8 cellular contexts compared by ENCODE assay signal in genomic region chr16:70381604-70382342, GRCh38. TPM values are rescaled to one million over a fixed set of nuclear protein-coding genes. Genes with fewer than 3 reads are reported as not detected.
DNase-seq lines count a peak whose midpoint lies in the region; ATAC-seq and TF ChIP-seq lines count a peak whose summit lies in the region.

No MANE protein-coding gene starts in this region.

- peaks cover 21 to 74% (median 56%) of the 10 kb centered on the region in 11 experiments for H3K36me3 ChIP-seq in BLaER1 treated with 17β-estradiol and CSF1 and Interleukin-3, amounts not matched to agents 10 nM and 100 nM
- H3K36me3 ChIP-seq in body of pancreas (replicated peaks in 1 of 2; ENCODE audit: insufficient read depth in 1 of 2, low read depth in 2 of 2) (no peaks in the 10 kb centered on the region), lung (ENCODE audit: control insufficient read depth in 2 of 2, insufficient read depth in 2 of 2, low read length in 2 of 2) (peaks cover 0 to 2% of the 10 kb centered on the region in 2 donors), urinary bladder (ENCODE audit: insufficient read depth) (no peaks in the 10 kb centered on the region)

- H4K20me1 ChIP-seq in BLaER1 treated with 17β-estradiol and CSF1 and Interleukin-3, amounts not matched to agents 10 nM and 100 nM: peaks cover 0 to 31% (median 15%) of the 10 kb centered on the region in 11 experiments; a peak in 12 of 22 replicates

- ATAC-seq in HG03025 (IDR thresholded peaks at IDR 0.05; ENCODE audit: low FRiP score, unreplicated experiment) (peak; percentile 2), body of pancreas (peak; percentile 22), lung (ENCODE audit: insufficient read depth, low FRiP score) (peak; percentile 10), GM21390 (IDR thresholded peaks at IDR 0.05; ENCODE audit: unreplicated experiment) (no peak)

- no peak for TF ChIP-seq CTCF in body of pancreas (IDR thresholded peaks at IDR 0.05)
- no peak for TF ChIP-seq CTCF in lung (IDR thresholded peaks at IDR 0.05; ENCODE audit: control extremely low read depth, extremely low read depth)

- peak overlapping the region; percentile 84 to 100 (median 96) for H3K4me2 ChIP-seq in BLaER1 treated with 17β-estradiol and CSF1 and Interleukin-3, amounts not matched to agents 10 nM and 100 nM

- 15 to 62% methylated on average over 13 to 47 of the region's 47 CpGs for WGBS in body of pancreas, 2 donors
- WGBS in lung, 2 donors: 14 to 20% methylated on average over 47 of the region's 47 CpGs
- 17% methylated on average over 47 of the region's 47 CpGs for WGBS in urinary bladder

- H3K27ac ChIP-seq in BLaER1 treated with 17β-estradiol and CSF1 and Interleukin-3, amounts not matched to agents 10 nM and 100 nM: peak overlapping the region in 10 of 11 experiments; percentile 9 to 95 (median 90); a peak in 19 of 22 replicates
- H3K27ac ChIP-seq in body of pancreas (peak overlapping the region in 3 of 4 donors; percentile 28 to 83 (median 73)), lung (ENCODE audit: low read depth in 1 of 2, low read length in 1 of 2) (peak overlapping the region; percentile 46 to 87), urinary bladder (ENCODE audit: low read depth) (peak overlapping the region; percentile 35)

- H3K9ac ChIP-seq in BLaER1 treated with 17β-estradiol and CSF1 and Interleukin-3, amounts not matched to agents 10 nM and 100 nM: peak overlapping the region; percentile 52 to 95 (median 88)

- peaks cover 23 to 44% (median 28%) of the 10 kb centered on the region in 10 experiments for H3K4me1 ChIP-seq in BLaER1 treated with 17β-estradiol and CSF1 and Interleukin-3, amounts not matched to agents 10 nM and 100 nM
- peaks cover 26% of the 10 kb centered on the region for H3K4me1 ChIP-seq in body of pancreas
- H3K4me1 ChIP-seq in lung (ENCODE audit: control insufficient read depth in 2 of 2, insufficient read depth in 2 of 2, low read length in 2 of 2): peaks cover 2 to 7% of the 10 kb centered on the region in 2 donors
- H3K4me1 ChIP-seq in urinary bladder (ENCODE audit: insufficient read depth): no peaks in the 10 kb centered on the region

- H3K9me3 ChIP-seq in BLaER1 treated with 17β-estradiol and CSF1 and Interleukin-3, amounts not matched to agents 10 nM and 100 nM (replicated peaks in 1 of 11): no peaks in the 10 kb centered on the region
- no peaks in the 10 kb centered on the region for H3K9me3 ChIP-seq in body of pancreas
- no peaks in the 10 kb centered on the region for H3K9me3 ChIP-seq in lung (ENCODE audit: control insufficient read depth in 2 of 2, insufficient read depth in 1 of 2, low read length in 1 of 2)

- intact Hi-C loops in body of pancreas (cut with DNase I): no loop called here

- DNase-seq in body of pancreas (no peak), lung (ENCODE audit: low spot score) (no peak), NCI-H146 treated with DMSO at 0.1 percent for 48 hours (lab: John Stamatoyannopoulos, UW; ENCODE audit: unreplicated experiment) (no peak), iPS-NIHi7 (ENCODE audit: extremely low spot score) (no peak)

- H3K27me3 ChIP-seq in BLaER1 treated with 17β-estradiol and CSF1 and Interleukin-3, amounts not matched to agents 10 nM and 100 nM: no peaks in the 10 kb centered on the region
- H3K27me3 ChIP-seq in body of pancreas (no peaks in the 10 kb centered on the region), lung (ENCODE audit: control insufficient read depth, insufficient read depth) (no peaks in the 10 kb centered on the region)

- TF ChIP-seq POLR2A in body of pancreas (IDR thresholded peaks at IDR 0.05): peak; percentile 9 to 74 (median 70)

- peak overlapping the region; percentile 72 to 84 (median 77) for H3K4me3 ChIP-seq in BLaER1 treated with 17β-estradiol and CSF1 and Interleukin-3, amounts not matched to agents 10 nM and 100 nM
- H3K4me3 ChIP-seq in body of pancreas (peak overlapping the region; percentile 19 to 71), lung (peak overlapping the region; percentile 59), urinary bladder (ENCODE audit: low read depth, low read length) (peak overlapping the region; percentile 42)

RNA-seq across cellular contexts. Expression of gene DDX19A, which starts 35.1 kb away (rescaled TPM):
- 10 to 100 TPM; 18.1 to 24.1 TPM for total RNA-seq in body of pancreas
- 10 to 100 TPM; 27.3 to 38.7 TPM for total RNA-seq in lung
- 10 to 100 TPM; 18.9 to 27.4 TPM for polyA plus RNA-seq in lung
- 35.0 TPM for total RNA-seq in urinary bladder
- polyA plus RNA-seq in urinary bladder: 35.4 TPM

RNA-seq across cellular contexts. Expression of gene ST3GAL2, which starts 57.1 kb away (rescaled TPM):
- total RNA-seq in body of pancreas (10 to 100 TPM in 1 of 2 donors, 1 to 10 TPM in 1; 9.1 to 11.2 TPM), lung (10 to 100 TPM; 33.4 to 37.0 TPM), urinary bladder (30.5 TPM)
- polyA plus RNA-seq in lung (10 to 100 TPM in 1 of 2 donors, 1 to 10 TPM in 1; 8.4 to 27.5 TPM), urinary bladder (19.3 TPM)

Comparison
In these comparisons a context has a peak if more than half of its experiments do, and no peak if none do; other contexts are left out.
1. H3K27ac ChIP-seq: peak in every context shown above with its lines; median percentile 90 in BLaER1 treated with 17β-estradiol and CSF1 and Interleukin-3, amounts not matched to agents 10 nM and 100 nM; 73 in body of pancreas; 66 in lung; 35 in urinary bladder.